In the genomic region with DNA sequence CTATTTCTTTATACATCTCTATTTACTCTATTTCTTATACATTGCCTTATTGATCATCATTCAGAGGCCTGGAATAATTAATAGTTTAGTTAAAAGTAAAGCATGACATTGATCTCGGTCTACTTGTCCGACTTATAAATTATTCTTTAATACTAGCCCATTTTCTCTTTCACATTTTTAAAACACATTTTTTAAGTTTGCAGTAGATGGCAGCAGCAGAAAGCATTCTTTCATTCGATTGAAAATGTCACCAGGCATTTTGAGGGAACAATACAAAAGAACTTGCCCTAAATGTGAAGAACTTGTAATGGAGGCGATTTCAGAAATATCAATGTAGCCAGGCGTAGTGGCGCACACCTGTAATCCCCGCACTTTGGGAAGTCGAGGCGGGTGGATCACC, we compare ENCODE assay signal across 26 cellular contexts.
"Had no signal": no experiment of that assay in that cellular context is flagged by ENCODE, and none has a peak within 500 bp of the region (broad histone marks: within the 10 kb centered on the region; RNA-seq: fewer than 3 reads in every experiment).

No MANE protein-coding gene starts in this region.

- H2AFZ ChIP-seq: hepatocyte, neural progenitor cell, parathyroid adenoma had no signal

- H3K27ac Mint-ChIP-seq: mesothelial cell of epicardium; natural killer cell treated with Interleukin-12 subunit alpha and Interleukin-12 subunit beta and Interleukin-15 and Interleukin-18, amount 100 ng/mL, for 72 hours; neural progenitor cell; progenitor cell of endocrine pancreas; stimulated activated effector memory CD8-positive, alpha-beta T cell treated with anti-CD3 and anti-CD28 coated beads, Interleukin-12 subunit alpha, Interleukin-12 subunit beta, amount 100 ng/mL, for 72 hours had no signal

- DNase-seq: cortex of kidney; effector CD4-positive, alpha-beta T cell; foreskin fibroblast; heart left ventricle; left cardiac atrium; left lung; mesenchymal stem cell; mucosa of descending colon; naive B cell; stimulated activated CD4-positive, alpha-beta T cell treated with anti-CD3 and anti-CD28 coated beads, Interleukin-2, amount 100 ng/mL, for 24 hours; stimulated activated CD4-positive, alpha-beta T cell treated with anti-CD3 and anti-CD28 coated beads, Interleukin-4, amount 100 ng/mL, for 24 hours; stimulated activated naive CD4-positive, alpha-beta T cell treated with Interleukin-2 at 50 U/mL for 16 hours; stomach; thyroid gland; trophoblast cell had no signal

- H3K9me3 ChIP-seq: gastroesophageal sphincter, heart left ventricle, left lung, mucosa of descending colon, right atrium auricular region, stomach, thyroid gland, vagina had no signal

- ATAC-seq: gastroesophageal sphincter; heart left ventricle; left cardiac atrium; left lung; mucosa of descending colon; natural killer cell treated with Interleukin-12 subunit alpha and Interleukin-12 subunit beta and Interleukin-15 and Interleukin-18, amount 100 ng/mL, for 72 hours; sciatic nerve; stimulated activated effector memory CD8-positive, alpha-beta T cell treated with anti-CD3 and anti-CD28 coated beads, Interleukin-12 subunit alpha, Interleukin-12 subunit beta, amount 100 ng/mL, for 72 hours had no signal

- H3K27me3 Mint-ChIP-seq: progenitor cell of endocrine pancreas had no signal

- H3K9me3 Mint-ChIP-seq: natural killer cell treated with Interleukin-12 subunit alpha and Interleukin-12 subunit beta and Interleukin-15 and Interleukin-18, amount 100 ng/mL, for 72 hours; stimulated activated effector memory CD8-positive, alpha-beta T cell treated with anti-CD3 and anti-CD28 coated beads, Interleukin-12 subunit alpha, Interleukin-12 subunit beta, amount 100 ng/mL, for 72 hours had no signal

- H3K4me2 ChIP-seq: hepatocyte, neural progenitor cell had no signal

- H3K27me3 ChIP-seq: gastroesophageal sphincter, heart left ventricle, hepatocyte, left lung, neural progenitor cell, right atrium auricular region, stomach, thyroid gland, vagina had no signal

- H3K9ac ChIP-seq: neural progenitor cell, parathyroid adenoma had no signal

- H3K79me2 ChIP-seq: parathyroid adenoma had no signal

- H3K36me3 Mint-ChIP-seq: natural killer cell treated with Interleukin-12 subunit alpha and Interleukin-12 subunit beta and Interleukin-15 and Interleukin-18, amount 100 ng/mL, for 72 hours; neural progenitor cell; stimulated activated effector memory CD8-positive, alpha-beta T cell treated with anti-CD3 and anti-CD28 coated beads, Interleukin-12 subunit alpha, Interleukin-12 subunit beta, amount 100 ng/mL, for 72 hours had no signal

- H3K36me3 ChIP-seq: gastroesophageal sphincter, heart left ventricle, left lung, neural progenitor cell, right atrium auricular region, stomach, thyroid gland, vagina had no signal

- H3K27ac ChIP-seq: gastroesophageal sphincter, heart left ventricle, hepatocyte, left lung, neural progenitor cell, parathyroid adenoma, right atrium auricular region, stomach, thyroid gland, vagina had no signal

- H3K4me1 ChIP-seq: gastroesophageal sphincter, parathyroid adenoma, right atrium auricular region, thyroid gland, vagina had no signal

- H3K4me1 Mint-ChIP-seq: mesothelial cell of epicardium; neural progenitor cell; stimulated activated effector memory CD8-positive, alpha-beta T cell treated with anti-CD3 and anti-CD28 coated beads, Interleukin-12 subunit alpha, Interleukin-12 subunit beta, amount 100 ng/mL, for 72 hours had no signal

- H3K4me3 Mint-ChIP-seq: mesothelial cell of epicardium; naive B cell; natural killer cell treated with Interleukin-12 subunit alpha and Interleukin-12 subunit beta and Interleukin-15 and Interleukin-18, amount 100 ng/mL, for 72 hours; neural progenitor cell; stimulated activated effector memory CD8-positive, alpha-beta T cell treated with anti-CD3 and anti-CD28 coated beads, Interleukin-12 subunit alpha, Interleukin-12 subunit beta, amount 100 ng/mL, for 72 hours had no signal

- H3K4me3 ChIP-seq: gastroesophageal sphincter, heart left ventricle, hepatocyte, left lung, mucosa of descending colon, neural progenitor cell, right atrium auricular region, stomach, thyroid gland, vagina had no signal
